23 cellular contexts compared by ENCODE assay signal in genomic region chr11:1969036-1969435, GRCh38. TPM values are rescaled to one million over a fixed set of nuclear protein-coding genes. Genes with fewer than 3 reads are reported as not detected.
DNase-seq lines count a peak whose midpoint lies in the region; ATAC-seq, FAIRE-seq and TF ChIP-seq lines count a peak whose summit lies in the region.
"Had no signal": no experiment of that assay in that cellular context is flagged by ENCODE, and none has a peak within 500 bp of the region (broad histone marks: within the 10 kb centered on the region; RNA-seq: fewer than 3 reads in every experiment).

No MANE protein-coding gene starts in this region.

- TF ChIP-seq EP300 in A549 (IDR thresholded peaks at IDR 0.05): no peak

- H3K9me2 ChIP-seq in PC-3 (replicated peaks; ENCODE audit: low read length): no peaks in the 10 kb centered on the region

- TF ChIP-seq RAD21 in A549 (conservative IDR thresholded peaks at IDR 0.05 in 1 of 2, IDR thresholded peaks at IDR 0.05 in 1 of 2): no peak

- H3K4me1 ChIP-seq in A549: no peaks in the 10 kb centered on the region
- H3K4me1 ChIP-seq in PC-3 (ENCODE audit: insufficient read depth, low read length): no peaks in the 10 kb centered on the region
- no peaks in the 10 kb centered on the region for H3K4me1 ChIP-seq in lower lobe of right lung
- H3K4me1 ChIP-seq: BLaER1, SJCRH30 had no signal

- no peak for TF ChIP-seq POLR2A in A549 (IDR thresholded peaks at IDR 0.05; ENCODE audit: low read length)

- H3F3A ChIP-seq in PC-3 (ENCODE audit: low read length, unreplicated experiment): no peaks in the 10 kb centered on the region

- DNase-seq in A549 (ENCODE audit: low read depth in 1 of 2, low spot score in 1 of 2): no peak
- no peak for DNase-seq in PC-3
- DNase-seq in left cardiac atrium: no peak
- no peak for DNase-seq in lower lobe of right lung
- DNase-seq in NCI-H2107 treated with DMSO at 0.1 percent for 48 hours (lab: John Stamatoyannopoulos, UW; ENCODE audit: unreplicated experiment): no peak
- DNase-seq in NCI-H526 (lab: John Stamatoyannopoulos, UW): no peak
- no peak for DNase-seq in brain microvascular endothelial cell
- no peak for DNase-seq in RPMI8226
- DNase-seq: CD4-positive, alpha-beta memory T cell; DMS153; GDM1; NCI-H1417; NCI-H187 treated with DMSO at 0.1 percent for 48 hours; NCI-H226; NK-92 treated with Interleukin-12 subunit alpha and Interleukin-12 subunit beta, amount 100 ng/mL, for 24 hours; SJCRH30 had no signal

- H3K79me2 ChIP-seq in PC-3 (ENCODE audit: low read length): no peaks in the 10 kb centered on the region

- CTCF ChIA-PET in A549 (lab: Yijun Ruan, JAX) (interaction anchor here (0.7 to 28.2 kb wide), 9 partner anchors 11 to 316 kb away, joined by 3 to 554 read pairs (median 3); no protein-coding TSS in a partner anchor), PC-3 (lab: Charles Lee) (no interaction called here)

- ATAC-seq in A549 (peak; percentile 58 to 84; a peak in 5 of 6 replicates), PC-3 (peak; percentile 74), left cardiac atrium (peak; percentile 59 to 61), lower lobe of right lung (peak; percentile 51 to 61)

- no peak overlapping the region for H3K4me2 ChIP-seq in A549
- no peak overlapping the region for H3K4me2 ChIP-seq in PC-3 (ENCODE audit: low read length)
- H3K4me2 ChIP-seq: BLaER1 had no signal

- no TSS peak for BruUV-seq in PC-3 (replicated peaks; lab: Mats Ljungman, UMichigan)

- no peaks in the 10 kb centered on the region for H4K20me1 ChIP-seq in PC-3 (ENCODE audit: low read length)
- H4K20me1 ChIP-seq: BLaER1 had no signal

- H3K27ac ChIP-seq in A549 (no peak overlapping the region), PC-3 (ENCODE audit: low read length) (no peak overlapping the region), lower lobe of right lung (no peak overlapping the region), brain microvascular endothelial cell (no peak overlapping the region)
- H3K27ac ChIP-seq: BLaER1, SJCRH30 had no signal

- in situ Hi-C loops in brain microvascular endothelial cell (cut with HindIII; ENCODE audit: low pct_ligation_motif_present, low sequenced_read_pairs): no loop called here

- no CpG with 5 or more reads among the region's 21 CpGs for WGBS in A549 (ENCODE audit: missing lambda C conversion rate)

- H2AFZ ChIP-seq in PC-3 (ENCODE audit: low read length): no peak overlapping the region

- H3K27me3 ChIP-seq in PC-3 (ENCODE audit: low read length): no peaks in the 10 kb centered on the region
- no peaks in the 10 kb centered on the region for H3K27me3 ChIP-seq in lower lobe of right lung (ENCODE audit: low read depth)
- no peaks in the 10 kb centered on the region for H3K27me3 ChIP-seq in brain microvascular endothelial cell (replicated peaks)
- H3K27me3 ChIP-seq: BLaER1, SJCRH30 had no signal

- H3K9ac ChIP-seq in PC-3 (ENCODE audit: low read length): no peak overlapping the region
- H3K9ac ChIP-seq: BLaER1 had no signal

- no peaks in the 10 kb centered on the region for H3K36me3 ChIP-seq in PC-3 (ENCODE audit: low read depth, low read length)
- H3K36me3 ChIP-seq in lower lobe of right lung: no peaks in the 10 kb centered on the region
- H3K36me3 ChIP-seq in brain microvascular endothelial cell (replicated peaks): no peaks in the 10 kb centered on the region
- H3K36me3 ChIP-seq: BLaER1, SJCRH30 had no signal

- H3K9me3 ChIP-seq in A549 (no peaks in the 10 kb centered on the region), PC-3 (ENCODE audit: low read length) (no peaks in the 10 kb centered on the region), lower lobe of right lung (no peaks in the 10 kb centered on the region)
- H3K9me3 ChIP-seq: BLaER1, SJCRH30 had no signal

- H3K4me3 ChIP-seq in A549 (no peak overlapping the region), PC-3 (ENCODE audit: low read length) (no peak overlapping the region), lower lobe of right lung (no peak overlapping the region), brain microvascular endothelial cell (ENCODE audit: low read depth, low read length) (no peak overlapping the region)
- H3K4me3 ChIP-seq: BLaER1, SJCRH30 had no signal

- intact Hi-C loops in PC-3 (cut with micrococcal nuclease) (no loop called here), left cardiac atrium (cut with DNase I) (no loop called here), lower lobe of right lung (cut with DNase I) (no loop called here)

- TF ChIP-seq CTCF in A549 (IDR thresholded peaks at IDR 0.05) (no peak), PC-3 (conservative IDR thresholded peaks at IDR 0.05; ENCODE audit: low read depth, low read length) (no peak), lower lobe of right lung (IDR thresholded peaks at IDR 0.05) (no peak), brain microvascular endothelial cell (IDR thresholded peaks at IDR 0.05; ENCODE audit: low read depth, low read length, missing control alignments) (no peak)

- POLR2A ChIA-PET in A549 (lab: Yijun Ruan, JAX) (no interaction called here), PC-3 (lab: Charles Lee; ENCODE audit: unreplicated experiment) (no interaction called here)

- FAIRE-seq in A549 (lab: Jason Lieb, UNC): no peak
- FAIRE-seq: H1 had no signal

TF ChIP-seq in A549, 52 proteins besides CTCF, POLR2A, EP300 and RAD21:
- TF ChIP-seq ZSCAN20 (CRISPR knock-in tag; IDR thresholded peaks at IDR 0.05) (no peak), PHF8 (IDR thresholded peaks at IDR 0.05; ENCODE audit: borderline replicate concordance, low read depth) (no peak), MAZ (IDR thresholded peaks at IDR 0.05; ENCODE audit: borderline replicate concordance, low read depth, low read length) (no peak)

RNA-seq across cellular contexts. Expression of gene MRPL23, which starts 21.9 kb away (rescaled TPM):
- polyA plus RNA-seq in A549 (2011; rRNA removed): 60.0 and 77.7 TPM in 2 replicates
- 301 and 333 TPM in 2 replicates for polyA plus RNA-seq in A549 (2012; cell fraction: cytosol; rRNA removed)
- polyA plus RNA-seq in A549 (2012; cell fraction: nucleus; rRNA removed): 233 and 242 TPM in 2 replicates
- polyA plus RNA-seq in A549 (2017; fragmentation: RNase III; extraction: RNeasy Plus Mini Kit Qiagen cat#74134 plus additional on column Dnase treatment): 151 to 160 TPM (median 160 TPM) in 3 replicates
- polyA minus RNA-seq in A549 (2011; rRNA and poly(A)+ RNA removed): 64.6 and 69.0 TPM in 2 replicates
- total RNA-seq in PC-3 (2014; rRNA removed): 232 and 299 TPM in 2 replicates
- 10 to 100 TPM; 42.8 to 77.1 TPM for total RNA-seq in left cardiac atrium
- total RNA-seq in lower lobe of right lung: 59.2 TPM

RNA-seq across cellular contexts. Expression of gene H19, which starts 28.6 kb away (rescaled TPM):
- polyA plus RNA-seq in A549 (2011; rRNA removed) (37.1 and 49.1 TPM in 2 replicates), A549 (2017; fragmentation: RNase III; extraction: RNeasy Plus Mini Kit Qiagen cat#74134 plus additional on column Dnase treatment) (16.6 to 22.5 TPM (median 19.2 TPM) in 3 replicates)
- 42.8 and 50.1 TPM in 2 replicates for polyA plus RNA-seq in A549 (2012; cell fraction: cytosol; rRNA removed)
- 23.7 and 26.0 TPM in 2 replicates for polyA plus RNA-seq in A549 (2012; cell fraction: nucleus; rRNA removed)
- polyA minus RNA-seq in A549 (2011; rRNA and poly(A)+ RNA removed): 53.9 and 62.8 TPM in 2 replicates
- total RNA-seq in PC-3 (2014; rRNA removed) (not detected in 2 replicates), left cardiac atrium (100 to 1,000 TPM; 390 to 610 TPM), lower lobe of right lung (87.6 TPM)
- total RNA-seq: A673; CD4-positive, alpha-beta memory T cell; OCI-LY7 had no signal
- polyA plus RNA-seq: CD4-positive, alpha-beta memory T cell had no signal

RNA-seq across cellular contexts. Expression of gene TNNT3, which starts 49.5 kb away (rescaled TPM):
- not detected in 2 replicates for polyA plus RNA-seq in A549 (2011; rRNA removed)
- 0.07 TPM in 1 of 2 replicates, not detected in the other for polyA plus RNA-seq in A549 (2012; cell fraction: cytosol; rRNA removed)
- not detected in 2 replicates for polyA plus RNA-seq in A549 (2012; cell fraction: nucleus; rRNA removed)
- polyA plus RNA-seq in A549 (2017; fragmentation: RNase III; extraction: RNeasy Plus Mini Kit Qiagen cat#74134 plus additional on column Dnase treatment): 0.15 TPM in 1 of 3 replicates, not detected in the others
- not detected in 2 replicates for polyA minus RNA-seq in A549 (2011; rRNA and poly(A)+ RNA removed)
- not detected in 2 replicates for total RNA-seq in PC-3 (2014; rRNA removed)
- total RNA-seq in left cardiac atrium: 10 to 100 TPM; 11.7 to 28.5 TPM
- 4.7 TPM for total RNA-seq in lower lobe of right lung
- total RNA-seq: A673, Daoy, H1, M059J, RPMI7951 had no signal
- polyA plus RNA-seq: CD4-positive, alpha-beta memory T cell; H1 had no signal

Comparison
In these comparisons a context has a peak if more than half of its experiments do, and no peak if none do; other contexts are left out.
1. RNA of gene H19, which starts 28.6 kb away (total RNA-seq): 390 to 610 TPM in left cardiac atrium and 87.6 TPM in lower lobe of right lung (single experiment); not detected in PC-3; every median in the first group is over 10 times any median in the second.
2. Peak in every context shown above with its lines, with median percentiles within 50 percentile points of each other: ATAC-seq.